In the genomic region with DNA sequence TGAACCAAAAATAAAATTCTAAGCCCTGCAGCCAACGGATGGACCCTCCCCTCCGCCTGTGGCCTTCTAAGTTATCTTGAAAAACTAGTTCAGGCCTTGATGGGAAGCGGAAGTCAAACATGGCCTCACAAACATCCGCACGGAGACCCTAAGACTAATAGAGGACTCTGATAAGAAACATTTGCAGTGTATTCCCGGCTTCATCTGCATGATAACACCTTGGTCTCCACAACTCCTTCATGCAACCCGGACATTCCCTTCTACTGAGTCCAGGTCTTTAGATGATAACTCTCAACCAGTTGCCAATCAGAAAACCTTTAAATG, we compare ENCODE assay signal across 9 cellular contexts. TPM values are rescaled to one million over a fixed set of nuclear protein-coding genes. Genes with fewer than 3 reads are reported as not detected.
DNase-seq lines count a peak whose midpoint lies in the region; FAIRE-seq and TF ChIP-seq lines count a peak whose summit lies in the region.
"Had no signal": no experiment of that assay in that cellular context is flagged by ENCODE, and none has a peak within 500 bp of the region (broad histone marks: within the 10 kb centered on the region; RNA-seq: fewer than 3 reads in every experiment).

No MANE protein-coding gene starts in this region.

- TF ChIP-seq CTCF in nephron progenitor cell (IDR thresholded peaks at IDR 0.05) (no peak), D721Med (IDR thresholded peaks at IDR 0.05; ENCODE audit: insufficient read depth, missing control alignments) (no peak)

- H3K36me3 Mint-ChIP-seq in activated naive CD4-positive, alpha-beta T cell treated with anti-CD3 and anti-CD28 coated beads for 36 hours (ENCODE audit: low read depth) = peaks cover 1% of the 10 kb centered on the region
- peaks cover 20% of the 10 kb centered on the region for H3K36me3 Mint-ChIP-seq in nephron progenitor cell (ENCODE audit: low read depth)

- H3K9ac ChIP-seq in NT2/D1 (ENCODE audit: insufficient read length, low read depth) = peak overlapping the region; percentile 80

- 35 to 40% methylated on average over 7 of the region's 7 CpGs for WGBS in ectodermal cell, 2 experiments

- no peak for DNase-seq in activated naive CD4-positive, alpha-beta T cell treated with anti-CD3 and anti-CD28 coated beads for 36 hours
- DNase-seq in activated naive CD4-positive, alpha-beta T cell treated with Interleukin-2 at 50 U/mL for 16 hours = no peak
- DNase-seq in NT2/D1 (ENCODE audit: low read depth, low spot score) = no peak
- DNase-seq in nephron progenitor cell = no peak
- no peak for DNase-seq in T1000 (lab: John Stamatoyannopoulos, UW)
- DNase-seq in D721Med (ENCODE audit: insufficient read length, low spot score) = no peak
- DNase-seq in NCI-H69 (lab: John Stamatoyannopoulos, UW) = no peak

- H3K27ac Mint-ChIP-seq in activated naive CD4-positive, alpha-beta T cell treated with anti-CD3 and anti-CD28 coated beads for 36 hours = peak overlapping the region; percentile 38
- peak overlapping the region; percentile 92 for H3K27ac Mint-ChIP-seq in nephron progenitor cell

- H3K9me3 Mint-ChIP-seq in activated naive CD4-positive, alpha-beta T cell treated with anti-CD3 and anti-CD28 coated beads for 36 hours = no peaks in the 10 kb centered on the region
- H3K9me3 Mint-ChIP-seq in nephron progenitor cell = no peaks in the 10 kb centered on the region

- CTCF ChIA-PET in activated naive CD4-positive, alpha-beta T cell treated with anti-CD3 and anti-CD28 coated beads for 36 hours (lab: Charles Lee) = no interaction called here

- no peak for FAIRE-seq in D721Med (lab: Jason Lieb, UNC)
- FAIRE-seq: endometrium had no signal

- H3K4me1 Mint-ChIP-seq in activated naive CD4-positive, alpha-beta T cell treated with anti-CD3 and anti-CD28 coated beads for 36 hours (ENCODE audit: low read depth) = peaks cover 37% of the 10 kb centered on the region
- H3K4me1 Mint-ChIP-seq in nephron progenitor cell = peaks cover 55% of the 10 kb centered on the region

- H3K27me3 ChIP-seq in NT2/D1 (ENCODE audit: insufficient read depth, insufficient read length) (peaks cover 6% of the 10 kb centered on the region), ectodermal cell (ENCODE audit: control insufficient read depth, insufficient read depth, low read length, poor library complexity, severe bottlenecking) (peaks cover 13% of the 10 kb centered on the region)

- H3K4me1 ChIP-seq in NT2/D1 (ENCODE audit: insufficient read depth, insufficient read length) (no peaks in the 10 kb centered on the region), ectodermal cell (ENCODE audit: control insufficient read depth, insufficient read depth, low read length) (no peaks in the 10 kb centered on the region)

- H3K9me3 ChIP-seq in NT2/D1 (ENCODE audit: insufficient read depth, low read length) (no peaks in the 10 kb centered on the region), ectodermal cell (ENCODE audit: control insufficient read depth, low read length) (no peaks in the 10 kb centered on the region)

- H3K36me3 ChIP-seq in NT2/D1 (ENCODE audit: insufficient read depth, insufficient read length, low read length) (peaks cover 7% of the 10 kb centered on the region), ectodermal cell (ENCODE audit: control insufficient read depth, insufficient read depth, low read length) (no peaks in the 10 kb centered on the region)

- intact Hi-C loops in activated naive CD4-positive, alpha-beta T cell treated with anti-CD3 and anti-CD28 coated beads for 36 hours (cut with micrococcal nuclease) = loop anchor here (1.0 to 5.0 kb wide), 5 partner anchors 60 to 512 kb away; a partner anchor contains a TSS

- peaks cover 3% of the 10 kb centered on the region for H3K27me3 Mint-ChIP-seq in activated naive CD4-positive, alpha-beta T cell treated with anti-CD3 and anti-CD28 coated beads for 36 hours (ENCODE audit: low read depth)
- H3K27me3 Mint-ChIP-seq in nephron progenitor cell (ENCODE audit: low read depth, poor library complexity) = peaks cover 16% of the 10 kb centered on the region

- peak overlapping the region; percentile 67 for H3K4me3 ChIP-seq in NT2/D1 (ENCODE audit: insufficient read length, low read depth)
- peak overlapping the region; percentile 52 for H3K4me3 ChIP-seq in ectodermal cell (ENCODE audit: insufficient read depth, low read depth, low read length)

- no peak overlapping the region for H3K27ac ChIP-seq in ectodermal cell (ENCODE audit: insufficient read depth, low read depth, low read length, poor library complexity, severe bottlenecking)

- peak overlapping the region; percentile 63 for H3K4me3 Mint-ChIP-seq in activated naive CD4-positive, alpha-beta T cell treated with anti-CD3 and anti-CD28 coated beads for 36 hours
- H3K4me3 Mint-ChIP-seq in nephron progenitor cell = peak overlapping the region; percentile 77

RNA-seq across cellular contexts. Expression of a gene that starts 0.8 kb away (rescaled TPM):
- total RNA-seq in activated naive CD4-positive, alpha-beta T cell treated with anti-CD3 and anti-CD28 coated beads for 36 hours = 10 to 100 TPM; 29.5 to 29.7 TPM
- polyA plus RNA-seq in ectodermal cell (2013, experiment 1 of 4) = 80.0 TPM
- polyA plus RNA-seq in ectodermal cell (2013, experiment 2 of 4) = 84.6 TPM
- polyA plus RNA-seq in ectodermal cell (2013, experiment 3 of 4) = 71.4 TPM
- 80.2 TPM for polyA plus RNA-seq in ectodermal cell (2013, experiment 4 of 4)
